ENCODE assay signal across 11 cellular contexts in the genomic region with DNA sequence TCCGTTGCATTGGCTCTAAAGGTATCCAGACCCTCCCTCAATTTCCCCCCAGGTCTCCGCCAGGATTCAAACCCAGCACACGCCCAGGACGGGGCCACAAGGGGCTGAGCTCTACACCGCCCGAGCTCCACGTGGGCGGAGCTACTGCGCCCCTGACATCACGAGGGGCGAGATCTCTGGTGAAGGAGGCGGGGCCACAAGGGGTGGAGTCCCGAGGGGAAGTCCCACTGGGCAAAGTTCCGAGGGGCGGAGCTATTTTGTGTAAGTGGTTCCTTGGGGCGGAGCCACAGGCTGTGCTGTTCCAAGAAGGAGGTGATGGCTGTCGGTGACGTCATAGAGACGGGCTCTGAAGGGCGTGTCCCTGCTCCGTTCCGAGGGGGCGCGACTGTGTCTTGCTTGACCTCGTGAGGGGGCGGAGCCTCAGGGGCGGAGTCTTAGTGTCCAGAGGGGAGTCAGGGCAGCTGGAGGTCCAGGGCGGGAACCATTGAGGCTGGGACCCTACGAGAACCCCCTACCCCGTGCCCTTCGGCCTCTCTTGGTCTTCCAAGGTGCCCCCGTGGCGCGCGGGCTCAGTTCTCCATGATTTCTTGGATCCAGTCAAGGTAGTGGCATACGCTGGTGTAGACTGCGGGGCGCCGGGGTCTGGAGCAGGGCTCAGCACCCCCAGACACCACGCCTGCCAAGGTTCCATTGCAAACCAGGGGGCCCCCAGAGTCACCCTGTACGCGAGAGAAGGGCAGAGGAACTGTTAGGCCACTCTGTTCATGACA. TPM values are rescaled to one million over a fixed set of nuclear protein-coding genes. Genes with fewer than 3 reads are reported as not detected.
DNase-seq lines count a peak whose midpoint lies in the region; ATAC-seq, FAIRE-seq and TF ChIP-seq lines count a peak whose summit lies in the region.
"Had no signal": no experiment of that assay in that cellular context is flagged by ENCODE, and none has a peak within 500 bp of the region (broad histone marks: within the 10 kb centered on the region; RNA-seq: fewer than 3 reads in every experiment).

No MANE protein-coding gene starts in this region.

- intact Hi-C loops in Panc1 (cut with micrococcal nuclease; ENCODE audit: unreplicated experiment), result no loop called here

- ATAC-seq in Panc1 (peak; percentile 65; the same call in 1 of the 2 replicates), HG03095 (IDR thresholded peaks at IDR 0.05; ENCODE audit: unreplicated experiment) (no peak), HG02763 (IDR thresholded peaks at IDR 0.05; ENCODE audit: unreplicated experiment) (no peak)

- TF ChIP-seq CTCF in Panc1 (IDR thresholded peaks at IDR 0.05) (no peak), hepatocyte (IDR thresholded peaks at IDR 0.05; ENCODE audit: poor library complexity) (no peak), type B pancreatic cell (conservative IDR thresholded peaks at IDR 0.05) (no peak), D721Med (IDR thresholded peaks at IDR 0.05; ENCODE audit: insufficient read depth, missing control alignments) (no peak)

- CTCF ChIA-PET in Panc1 (lab: Charles Lee), result no interaction called here

- no peak overlapping the region for H2AFZ ChIP-seq in hepatocyte

- in situ Hi-C loops in Panc1 (cut with HindIII; ENCODE audit: low pct_unique_long_range_greater_than_20kb, low sequenced_read_pairs), result no loop called here

- no peaks in the 10 kb centered on the region for H3K9me3 ChIP-seq in Panc1 (ENCODE audit: control insufficient read depth, insufficient read depth, low read depth, low read length)
- H3K9me3 ChIP-seq in hepatocyte (ENCODE audit: low read depth), result no peaks in the 10 kb centered on the region
- H3K9me3 ChIP-seq: right lobe of liver had no signal

- H3K79me2 ChIP-seq in hepatocyte, result no peaks in the 10 kb centered on the region

- H3K9me3 Mint-ChIP-seq in type B pancreatic cell, result no peaks in the 10 kb centered on the region

- H3K9me2 ChIP-seq in hepatocyte (replicated peaks; ENCODE audit: insufficient read depth), result no peaks in the 10 kb centered on the region

- no TSS peak for BruUV-seq in Panc1 (replicated peaks; lab: Mats Ljungman, UMichigan)

- H3K4me1 Mint-ChIP-seq in type B pancreatic cell (ENCODE audit: unreplicated experiment), result peaks cover 3% of the 10 kb centered on the region

- H3K27ac Mint-ChIP-seq in type B pancreatic cell, result peak overlapping the region; percentile 87

- H3K4me3 ChIP-seq in Panc1 (ENCODE audit: low read depth in 2 of 2, low read length in 2 of 2), result no peak overlapping the region
- H3K4me3 ChIP-seq in hepatocyte, result no peak overlapping the region
- H3K4me3 ChIP-seq: right lobe of liver had no signal

- peaks cover 36% of the 10 kb centered on the region for H3K27me3 Mint-ChIP-seq in type B pancreatic cell

- FAIRE-seq in D721Med (lab: Jason Lieb, UNC), result no peak

- H3K36me3 ChIP-seq in Panc1 (ENCODE audit: control insufficient read depth, insufficient read depth, low read length) (no peaks in the 10 kb centered on the region), hepatocyte (replicated peaks; ENCODE audit: insufficient read depth, low read depth) (no peaks in the 10 kb centered on the region)
- H3K36me3 ChIP-seq: right lobe of liver had no signal

- peak overlapping the region; percentile 74 for H3K4me3 Mint-ChIP-seq in type B pancreatic cell

- WGBS in hepatocyte (ENCODE audit: low lambda C conversion rate, missing lambda C conversion rate), result 74% methylated on average over 39 of the region's 42 CpGs

- H3K27me3 ChIP-seq in Panc1 (ENCODE audit: control insufficient read depth, insufficient read depth, low read length), result no peaks in the 10 kb centered on the region; the same call in 1 of the 2 replicates
- peaks cover 16% of the 10 kb centered on the region for H3K27me3 ChIP-seq in hepatocyte
- H3K27me3 ChIP-seq: right lobe of liver had no signal

- no peaks in the 10 kb centered on the region for H3K36me3 Mint-ChIP-seq in type B pancreatic cell

- H4K20me1 ChIP-seq in hepatocyte (ENCODE audit: insufficient read depth, poor library complexity, severe bottlenecking), result no peaks in the 10 kb centered on the region

- peak in 2 of 3 donors; percentile 18 to 24 for DNase-seq in stimulated activated CD4-positive, alpha-beta T cell treated with anti-CD3 and anti-CD28 coated beads, Interleukin-12 subunit alpha, Interleukin-12 subunit beta, amount 100 ng/mL, for 48 hours (ENCODE audit: low read depth in 2 of 3, low spot score in 1 of 3)
- no peak for DNase-seq in stimulated activated CD4-positive, alpha-beta T cell treated with anti-CD3 and anti-CD28 coated beads, Interleukin-4, amount 100 ng/mL, for 24 hours
- no peak for DNase-seq in Panc1 (ENCODE audit: low read depth, low spot score)
- DNase-seq in hepatocyte (ENCODE audit: low spot score), result peak; percentile 65
- no peak for DNase-seq in type B pancreatic cell (ENCODE audit: extremely low spot score, unreplicated experiment)
- DNase-seq in D721Med (ENCODE audit: insufficient read length, low spot score), result no peak
- DNase-seq: NCI-H510A treated with DMSO at 0.1 percent for 48 hours, right lobe of liver had no signal

- no peak overlapping the region for H3K4me2 ChIP-seq in hepatocyte

- no peaks in the 10 kb centered on the region for H3K4me1 ChIP-seq in Panc1 (ENCODE audit: control insufficient read depth, insufficient read depth, low read length)
- H3K4me1 ChIP-seq in hepatocyte (ENCODE audit: insufficient read depth), result no peaks in the 10 kb centered on the region
- H3K4me1 ChIP-seq: right lobe of liver had no signal

- no peak overlapping the region for H3K27ac ChIP-seq in Panc1 (ENCODE audit: low read length)
- no peak overlapping the region for H3K27ac ChIP-seq in hepatocyte
- H3K27ac ChIP-seq: right lobe of liver had no signal

- POLR2A ChIA-PET in Panc1 (lab: Charles Lee), result no interaction called here

RNA-seq across cellular contexts. Expression of gene KLK8, which starts 1.3 kb away (rescaled TPM):
- total RNA-seq in Panc1 (2021; ENCODE audit: unreplicated experiment) (not detected), hepatocyte (0.16 and 0.87 TPM in 2 replicates), type B pancreatic cell (ENCODE audit: low replicate concordance) (2.6 and 12.0 TPM in 2 replicates)
- not detected for polyA plus RNA-seq in Panc1 (2012; ENCODE audit: insufficient read length)
- 5.4 and 9.0 TPM in 2 replicates for polyA plus RNA-seq in hepatocyte
- total RNA-seq: glomerular endothelial cell, right lobe of liver had no signal

RNA-seq across cellular contexts. Expression of gene KLK10, which starts 16.8 kb away (rescaled TPM):
- not detected for total RNA-seq in Panc1 (2021; ENCODE audit: unreplicated experiment)
- 0.16 TPM for polyA plus RNA-seq in Panc1 (2012; ENCODE audit: insufficient read length)
- total RNA-seq in hepatocyte, result 0.10 and 1.8 TPM in 2 replicates
- 1.3 and 3.4 TPM in 2 replicates for polyA plus RNA-seq in hepatocyte
- total RNA-seq in type B pancreatic cell (ENCODE audit: low replicate concordance), result 1.8 and 2.2 TPM in 2 replicates
- total RNA-seq: glomerular endothelial cell had no signal

RNA-seq across cellular contexts. Expression of gene KLK7, which starts 19.0 kb away (rescaled TPM):
- total RNA-seq in Panc1 (2021; ENCODE audit: unreplicated experiment) (not detected), hepatocyte (0.20 and 3.9 TPM in 2 replicates), type B pancreatic cell (ENCODE audit: low replicate concordance) (0.36 TPM in 1 of 2 replicates, not detected in the other)
- polyA plus RNA-seq in Panc1 (2012; ENCODE audit: insufficient read length), result 0.19 TPM
- polyA plus RNA-seq in hepatocyte, result 1.1 and 2.8 TPM in 2 replicates
- total RNA-seq: glomerular endothelial cell, right lobe of liver had no signal

RNA-seq across cellular contexts. Expression of gene KLK11, which starts 23.7 kb away (rescaled TPM):
- not detected for total RNA-seq in Panc1 (2021; ENCODE audit: unreplicated experiment)
- polyA plus RNA-seq in Panc1 (2012; ENCODE audit: insufficient read length), result not detected
- total RNA-seq in hepatocyte, result 1.4 TPM in 1 of 2 replicates, not detected in the other
- 2.2 and 2.6 TPM in 2 replicates for polyA plus RNA-seq in hepatocyte
- total RNA-seq in type B pancreatic cell (ENCODE audit: low replicate concordance), result 1.3 and 1.4 TPM in 2 replicates
- total RNA-seq: glomerular endothelial cell, right lobe of liver had no signal

RNA-seq across cellular contexts. Expression of gene KLK12, which starts 32.1 kb away (rescaled TPM):
- total RNA-seq in Panc1 (2021; ENCODE audit: unreplicated experiment), result not detected
- not detected for polyA plus RNA-seq in Panc1 (2012; ENCODE audit: insufficient read length)
- 0.80 TPM in 1 of 2 replicates, not detected in the other for total RNA-seq in hepatocyte
- polyA plus RNA-seq in hepatocyte, result 2.3 TPM in 1 of 2 replicates, not detected in the other
- total RNA-seq in type B pancreatic cell (ENCODE audit: low replicate concordance), result 0.83 and 1.6 TPM in 2 replicates
- total RNA-seq: glomerular endothelial cell, right lobe of liver had no signal

Comparison
In these comparisons a context has a peak if more than half of its experiments do, and no peak if none do; other contexts are left out.
1. DNase-seq: peak in stimulated activated CD4-positive, alpha-beta T cell treated with anti-CD3 and anti-CD28 coated beads, Interleukin-12 subunit alpha, Interleukin-12 subunit beta, amount 100 ng/mL, for 48 hours (2 of 3) and hepatocyte (single experiment); none in stimulated activated CD4-positive, alpha-beta T cell treated with anti-CD3 and anti-CD28 coated beads, Interleukin-4, amount 100 ng/mL, for 24 hours (single experiment), Panc1 (single experiment), type B pancreatic cell (single experiment) and D721Med (single experiment).